ENCODE assay signal across 19 cellular contexts in genomic region chr3:62238431-62238830, GRCh38.
DNase-seq lines count a peak whose midpoint lies in the region; ATAC-seq and TF ChIP-seq lines count a peak whose summit lies in the region.
"Had no signal": no experiment of that assay in that cellular context is flagged by ENCODE, and none has a peak within 500 bp of the region (broad histone marks: within the 10 kb centered on the region; RNA-seq: fewer than 3 reads in every experiment).

No MANE protein-coding gene starts in this region.

- H3K4me1 Mint-ChIP-seq in GM23338: peaks cover 30% of the 10 kb centered on the region
- H3K4me1 Mint-ChIP-seq: CD4-positive, CD25-positive, alpha-beta regulatory T cell; central memory CD8-positive, alpha-beta T cell had no signal

- H3K27ac Mint-ChIP-seq in GM23338: no peak overlapping the region
- H3K27ac Mint-ChIP-seq: CD4-positive, CD25-positive, alpha-beta regulatory T cell had no signal

- H3K27me3 ChIP-seq in KMS-11 (ENCODE audit: insufficient read depth, low read depth) (no peaks in the 10 kb centered on the region), GM23338 (ENCODE audit: insufficient read depth) (no peaks in the 10 kb centered on the region)

- H3F3A ChIP-seq in GM23338 (replicated peaks; ENCODE audit: low read depth): no peaks in the 10 kb centered on the region

- DNase-seq in NCI-H748 (lab: John Stamatoyannopoulos, UW; ENCODE audit: unreplicated experiment) (peak; percentile 8), NCI-H748 treated with DMSO at 0.1 percent for 48 hours (lab: John Stamatoyannopoulos, UW) (no peak), myocyte (ENCODE audit: low read depth) (peak; percentile 78), GM23338 (ENCODE audit: low spot score) (no peak)
- DNase-seq in stimulated activated CD4-positive, alpha-beta T cell treated with anti-CD3 and anti-CD28 coated beads, Interleukin-4, amount 100 ng/mL, for 4 hours: no peak
- DNase-seq: activated CD4-positive, alpha-beta T cell treated with anti-CD3 and anti-CD28 coated beads for 1 hour; activated effector memory CD4-positive, alpha-beta T cell treated with Interleukin-2 at 50 U/mL for 16 hours; effector CD8-positive, alpha-beta T cell; hippocampal formation; NCI-H2171 treated with DMSO at 0.1 percent for 48 hours; retina; stimulated activated CD4-positive, alpha-beta T cell treated with anti-CD3 and anti-CD28 coated beads, Interleukin-15, amount 100 ng/mL, for 24 hours had no signal

- H2AFZ ChIP-seq in KMS-11 (ENCODE audit: low read depth) (no peak overlapping the region), GM23338 (no peak overlapping the region)

- H3K4me2 ChIP-seq in KMS-11 (peak overlapping the region; percentile 36; the same call in 1 of the 2 replicates), GM23338 (no peak overlapping the region)
- H3K4me2 ChIP-seq: A549 had no signal

- H3K27ac ChIP-seq in KMS-11 (no peak overlapping the region), GM23338 (ENCODE audit: low read depth) (no peak overlapping the region)
- H3K27ac ChIP-seq: A549 had no signal

- peaks cover 4% of the 10 kb centered on the region for H3K27me3 Mint-ChIP-seq in GM23338 (ENCODE audit: insufficient read depth, low read depth, poor library complexity)
- H3K27me3 Mint-ChIP-seq: central memory CD8-positive, alpha-beta T cell had no signal

- TF ChIP-seq CTCF in KMS-11 (conservative IDR thresholded peaks at IDR 0.05; ENCODE audit: low read depth, low read length) (no peak), GM23338 (conservative IDR thresholded peaks at IDR 0.05; ENCODE audit: low read depth in 2 of 2) (no peak)

- H3K4me3 Mint-ChIP-seq in GM23338: no peak overlapping the region
- H3K4me3 Mint-ChIP-seq: CD4-positive, CD25-positive, alpha-beta regulatory T cell had no signal

- H3K9ac ChIP-seq in KMS-11: no peak overlapping the region

- H3K4me3 ChIP-seq in KMS-11 (IDR thresholded peaks at IDR 0.05; ENCODE audit: insufficient read depth, low read depth, low read length) (no peak overlapping the region), GM23338 (no peak overlapping the region)
- H3K4me3 ChIP-seq: A549 had no signal

- H3K36me3 ChIP-seq in KMS-11 (ENCODE audit: insufficient read depth) (no peaks in the 10 kb centered on the region), GM23338 (ENCODE audit: insufficient read depth) (no peaks in the 10 kb centered on the region)

- no peaks in the 10 kb centered on the region for H3K36me3 Mint-ChIP-seq in GM23338 (ENCODE audit: low read depth)
- H3K36me3 Mint-ChIP-seq: CD4-positive, CD25-positive, alpha-beta regulatory T cell had no signal

- no peaks in the 10 kb centered on the region for H4K20me1 ChIP-seq in KMS-11 (ENCODE audit: insufficient read depth)
- peaks cover 12% of the 10 kb centered on the region; the same call in 1 of the 2 replicates for H4K20me1 ChIP-seq in GM23338 (replicated peaks; ENCODE audit: insufficient read depth)

- H3K4me1 ChIP-seq in KMS-11 (ENCODE audit: low read depth, poor library complexity, severe bottlenecking): peaks cover 10% of the 10 kb centered on the region
- H3K4me1 ChIP-seq in GM23338 (ENCODE audit: insufficient read depth): peaks cover 18% of the 10 kb centered on the region
- H3K4me1 ChIP-seq: A549 had no signal

- H3K9me3 Mint-ChIP-seq in GM23338: no peaks in the 10 kb centered on the region
- H3K9me3 Mint-ChIP-seq: central memory CD8-positive, alpha-beta T cell had no signal

- H3K9me2 ChIP-seq in GM23338 (ENCODE audit: insufficient read depth): no peaks in the 10 kb centered on the region

- no peaks in the 10 kb centered on the region for H3K79me2 ChIP-seq in KMS-11 (ENCODE audit: insufficient read depth, low read depth)
- H3K79me2 ChIP-seq in GM23338 (replicated peaks; ENCODE audit: insufficient read depth): no peaks in the 10 kb centered on the region

- peak; percentile 57 for ATAC-seq in GM21529 (IDR thresholded peaks at IDR 0.05; ENCODE audit: unreplicated experiment)
- no peak for ATAC-seq in GM23338
- no peak for ATAC-seq in GM21367 (IDR thresholded peaks at IDR 0.05; ENCODE audit: unreplicated experiment)
- ATAC-seq: A549, Right ventricle myocardium inferior had no signal

TF ChIP-seq in GM23338, 12 proteins besides CTCF, POLR2A, EP300 and RAD21 (continues in another document):
- TF ChIP-seq POLR2AphosphoS5 (IDR thresholded peaks at IDR 0.05; ENCODE audit: low read depth) (no peak), EZH2 (IDR thresholded peaks at IDR 0.05; ENCODE audit: low read depth, unreplicated experiment) (no peak), NANOG (IDR thresholded peaks at IDR 0.05; ENCODE audit: borderline replicate concordance) (no peak), EZH2phosphoT487 (IDR thresholded peaks at IDR 0.05; ENCODE audit: unreplicated experiment) (no peak), ZNF331 (CRISPR knock-in tag; IDR thresholded peaks at IDR 0.05; ENCODE audit: low read depth) (no peak), STAT1 (IDR thresholded peaks at IDR 0.05; ENCODE audit: unreplicated experiment) (no peak), JUNB (IDR thresholded peaks at IDR 0.05; ENCODE audit: unreplicated experiment) (no peak), CREB1 (CRISPR knock-in tag; IDR thresholded peaks at IDR 0.05; ENCODE audit: low read depth) (no peak), REST (IDR thresholded peaks at IDR 0.05; ENCODE audit: unreplicated experiment) (no peak), ZNF114 (CRISPR knock-in tag; IDR thresholded peaks at IDR 0.05) (no peak), ETS1 (IDR thresholded peaks at IDR 0.05) (no peak)

Comparison
In these comparisons a context has a peak if more than half of its experiments do, and no peak if none do; other contexts are left out.
1. DNase-seq: peak in NCI-H748 (single experiment) and myocyte (single experiment); none in NCI-H748 treated with DMSO at 0.1 percent for 48 hours (single experiment), stimulated activated CD4-positive, alpha-beta T cell treated with anti-CD3 and anti-CD28 coated beads, Interleukin-4, amount 100 ng/mL, for 4 hours (0 of 2) and GM23338 (single experiment).